2 cellular contexts compared by ENCODE assay signal in genomic region chr6:107699191-107700015, GRCh38.
TF ChIP-seq lines count a peak whose summit lies in the region.

No MANE protein-coding gene starts in this region.

TF ChIP-seq in GM23338, 12 proteins besides CTCF, POLR2A, EP300 and RAD21:
- TF ChIP-seq EZH2 (IDR thresholded peaks at IDR 0.05; ENCODE audit: low read depth, unreplicated experiment): no peak
- TF ChIP-seq ZNF462 (CRISPR knock-in tag; IDR thresholded peaks at IDR 0.05): no peak
- TF ChIP-seq STAT1 (IDR thresholded peaks at IDR 0.05; ENCODE audit: unreplicated experiment): no peak
- no peak for TF ChIP-seq JUNB (IDR thresholded peaks at IDR 0.05; ENCODE audit: unreplicated experiment)
- TF ChIP-seq POLR2AphosphoS5 (IDR thresholded peaks at IDR 0.05; ENCODE audit: low read depth): no peak
- TF ChIP-seq ETS1 (IDR thresholded peaks at IDR 0.05): no peak
- TF ChIP-seq EZH2phosphoT487 (IDR thresholded peaks at IDR 0.05; ENCODE audit: unreplicated experiment): no peak
- TF ChIP-seq NANOG (IDR thresholded peaks at IDR 0.05; ENCODE audit: borderline replicate concordance): no peak
- no peak for TF ChIP-seq ZNF114 (CRISPR knock-in tag; IDR thresholded peaks at IDR 0.05)
- no peak for TF ChIP-seq ZNF331 (CRISPR knock-in tag; IDR thresholded peaks at IDR 0.05; ENCODE audit: low read depth)
- no peak for TF ChIP-seq CREB1 (CRISPR knock-in tag; IDR thresholded peaks at IDR 0.05; ENCODE audit: low read depth)
- TF ChIP-seq REST (IDR thresholded peaks at IDR 0.05; ENCODE audit: unreplicated experiment): no peak

TF ChIP-seq in H1, 55 proteins besides CTCF, POLR2A, EP300 and RAD21:
- TF ChIP-seq POU5F1 (IDR thresholded peaks at IDR 0.05; ENCODE audit: low read depth, low read length): no peak
TF ChIP-seq in H1: peak in this region for 0.
